26 cellular contexts compared by ENCODE assay signal in the genomic region with DNA sequence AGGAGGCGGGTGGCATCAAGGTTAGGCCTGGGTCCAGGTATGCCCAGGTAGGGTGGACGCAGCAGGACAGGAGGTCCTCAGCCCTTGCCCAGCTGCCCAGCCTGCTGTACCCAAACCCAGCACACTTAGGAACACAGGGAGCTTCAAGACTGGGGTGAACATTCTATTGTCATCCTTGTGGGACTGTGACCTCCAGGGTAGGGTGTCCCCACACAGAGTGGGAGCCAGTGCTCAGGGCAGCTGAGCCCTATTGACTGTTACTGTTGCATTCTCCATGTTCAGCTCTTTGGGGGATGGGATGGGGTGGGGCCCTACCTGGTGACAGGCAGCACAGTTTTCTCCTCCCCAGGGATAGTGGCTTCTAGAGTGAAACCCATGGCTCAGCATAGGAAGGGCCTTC.
"Had no signal": no experiment of that assay in that cellular context is flagged by ENCODE, and none has a peak within 500 bp of the region (broad histone marks: within the 10 kb centered on the region; RNA-seq: fewer than 3 reads in every experiment).

No MANE protein-coding gene starts in this region.

- H3K27ac ChIP-seq: left ventricle myocardium inferior, neutrophil, suprapubic skin, transverse colon had no signal

- H3K4me3 ChIP-seq: left ventricle myocardium inferior, mucosa of descending colon, suprapubic skin, transverse colon had no signal

- H3K27ac Mint-ChIP-seq: activated B cell treated with CpG ODN at 0.5 μM for 24 hours; activated CD8-positive, alpha-beta T cell treated with anti-CD3 and anti-CD28 coated beads for 36 hours; activated T-helper 17 cell treated with anti-CD3 and anti-CD28 coated beads, Interleukin-2, amount 50 U/mL, for 72 hours; nephron; stimulated activated memory B cell treated with anti-CD40 and anti-IgM and Interleukin-4, amounts not matched to agents 10 μg/mL and 1 μg/mL and 100 μg/mL, for 72 hours; T-helper 2 cell treated with Interferon-gamma antibody and Interleukin-4, amounts not matched to agents 5 μg/mL and 100 μg/mL, for 36 hours had no signal

- H3K4me3 Mint-ChIP-seq: activated B cell treated with CpG ODN at 0.5 μM for 24 hours; activated CD8-positive, alpha-beta T cell treated with anti-CD3 and anti-CD28 coated beads for 36 hours; activated T-cell treated with anti-CD3 and anti-CD28 coated beads, Interleukin-2, amount 50 U/mL, for 4 hours; activated T-helper 17 cell treated with anti-CD3 and anti-CD28 coated beads, Interleukin-2, amount 50 U/mL, for 72 hours; effector memory CD8-positive, alpha-beta T cell; nephron; stimulated activated memory B cell treated with anti-CD40 and anti-IgM and Interleukin-4, amounts not matched to agents 10 μg/mL and 1 μg/mL and 100 μg/mL, for 72 hours; stimulated activated naive CD8-positive, alpha-beta T cell treated with anti-CD3 and anti-CD28 coated beads, Interleukin-15, amount 100 ng/mL, for 72 hours; T-helper 2 cell treated with Interferon-gamma antibody and Interleukin-4, amounts not matched to agents 5 μg/mL and 100 μg/mL, for 36 hours had no signal

- ATAC-seq: activated CD8-positive, alpha-beta T cell treated with anti-CD3 and anti-CD28 coated beads for 36 hours; activated T-cell treated with anti-CD3 and anti-CD28 coated beads, Interleukin-2, amount 50 U/mL, for 4 hours; activated T-helper 17 cell treated with anti-CD3 and anti-CD28 coated beads, Interleukin-2, amount 50 U/mL, for 72 hours; effector memory CD8-positive, alpha-beta T cell; mucosa of descending colon; sciatic nerve; stimulated activated memory B cell treated with anti-CD40 and anti-IgM and Interleukin-4, amounts not matched to agents 10 μg/mL and 1 μg/mL and 100 μg/mL, for 72 hours; stimulated activated naive CD8-positive, alpha-beta T cell treated with anti-CD3 and anti-CD28 coated beads, Interleukin-15, amount 100 ng/mL, for 72 hours had no signal

- H3K9me3 Mint-ChIP-seq: activated B cell treated with CpG ODN at 0.5 μM for 24 hours; activated CD8-positive, alpha-beta T cell treated with anti-CD3 and anti-CD28 coated beads for 36 hours; activated T-cell treated with anti-CD3 and anti-CD28 coated beads, Interleukin-2, amount 50 U/mL, for 4 hours; activated T-helper 17 cell treated with anti-CD3 and anti-CD28 coated beads, Interleukin-2, amount 50 U/mL, for 72 hours; effector memory CD8-positive, alpha-beta T cell; nephron; stimulated activated memory B cell treated with anti-CD40 and anti-IgM and Interleukin-4, amounts not matched to agents 10 μg/mL and 1 μg/mL and 100 μg/mL, for 72 hours; stimulated activated naive CD8-positive, alpha-beta T cell treated with anti-CD3 and anti-CD28 coated beads, Interleukin-15, amount 100 ng/mL, for 72 hours; T-helper 2 cell treated with Interferon-gamma antibody and Interleukin-4, amounts not matched to agents 5 μg/mL and 100 μg/mL, for 36 hours had no signal

- FAIRE-seq: islet of Langerhans, small intestine had no signal

- H3K4me1 Mint-ChIP-seq: activated T-helper 17 cell treated with anti-CD3 and anti-CD28 coated beads, Interleukin-2, amount 50 U/mL, for 72 hours; nephron had no signal

- H3K27me3 Mint-ChIP-seq: activated B cell treated with CpG ODN at 0.5 μM for 24 hours; activated CD8-positive, alpha-beta T cell treated with anti-CD3 and anti-CD28 coated beads for 36 hours; activated T-helper 17 cell treated with anti-CD3 and anti-CD28 coated beads, Interleukin-2, amount 50 U/mL, for 72 hours; effector memory CD8-positive, alpha-beta T cell; stimulated activated memory B cell treated with anti-CD40 and anti-IgM and Interleukin-4, amounts not matched to agents 10 μg/mL and 1 μg/mL and 100 μg/mL, for 72 hours; stimulated activated naive CD8-positive, alpha-beta T cell treated with anti-CD3 and anti-CD28 coated beads, Interleukin-15, amount 100 ng/mL, for 72 hours had no signal

- H3K27me3 ChIP-seq: neutrophil, suprapubic skin, transverse colon had no signal

- DNase-seq: activated B cell treated with CpG ODN at 0.5 μM for 24 hours; activated CD4-positive, alpha-beta T cell treated with anti-CD3 and anti-CD28 coated beads, Interleukin-2, amount 50 U/mL, for 1 hour; activated CD8-positive, alpha-beta T cell treated with anti-CD3 and anti-CD28 coated beads for 36 hours; activated gamma-delta T cell treated with Interleukin-2 at 50 U/mL for 16 hours; activated naive CD4-positive, alpha-beta T cell treated with anti-CD3 and anti-CD28 coated beads, Interleukin-2, amount 50 U/mL, for 16 hours; activated T-cell treated with anti-CD3 and anti-CD28 coated beads, Interleukin-2, amount 50 U/mL, for 4 hours; amniotic stem cell; cortex of kidney; effector memory CD8-positive, alpha-beta T cell; erythroblast; foreskin fibroblast; left ventricle myocardium inferior; mucosa of descending colon; small intestine; stimulated activated CD4-positive, alpha-beta T cell treated with anti-CD3 and anti-CD28 coated beads, Interleukin-4, amount 100 ng/mL, for 24 hours; stimulated activated naive CD8-positive, alpha-beta T cell treated with anti-CD3 and anti-CD28 coated beads, Interleukin-15, amount 100 ng/mL, for 72 hours; T-helper 1 cell; transverse colon had no signal

- H3K9me3 ChIP-seq: left ventricle myocardium inferior, mucosa of descending colon, neutrophil, suprapubic skin, transverse colon had no signal
